ENCODE assay signal across 18 cellular contexts in the genomic region with DNA sequence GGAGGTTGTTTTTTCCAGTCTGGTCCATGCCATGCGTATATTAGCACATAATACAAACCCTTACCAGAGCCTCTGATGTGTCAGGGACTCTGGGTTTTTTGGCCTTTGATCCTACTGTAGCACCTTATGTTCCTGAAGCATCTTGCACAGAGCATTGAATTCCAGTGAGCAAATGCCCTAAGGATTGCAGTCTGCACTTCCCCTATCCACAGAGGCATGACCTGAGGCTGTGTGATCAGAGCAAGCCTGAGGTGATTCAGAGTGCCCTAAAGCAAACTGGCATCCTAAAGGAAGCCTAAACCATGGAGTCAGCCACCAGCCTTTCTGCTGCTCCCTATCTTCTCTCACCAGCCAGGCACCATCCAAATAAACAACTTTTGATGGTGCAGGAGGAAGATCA. TPM values are rescaled to one million over a fixed set of nuclear protein-coding genes. Genes with fewer than 3 reads are reported as not detected.
DNase-seq lines count a peak whose midpoint lies in the region; ATAC-seq and TF ChIP-seq lines count a peak whose summit lies in the region.
"Had no signal": no experiment of that assay in that cellular context is flagged by ENCODE, and none has a peak within 500 bp of the region (broad histone marks: within the 10 kb centered on the region; RNA-seq: fewer than 3 reads in every experiment).

No MANE protein-coding gene starts in this region.

- TF ChIP-seq CTCF in cardiac muscle cell (IDR thresholded peaks at IDR 0.05; ENCODE audit: low read depth, low read length) (no peak), left ventricle myocardium inferior (IDR thresholded peaks at IDR 0.05; ENCODE audit: borderline replicate concordance) (no peak), RWPE2 (IDR thresholded peaks at IDR 0.05; ENCODE audit: poor library complexity, severe bottlenecking) (no peak), vagina (IDR thresholded peaks at IDR 0.05) (no peak)

- H3K36me3 Mint-ChIP-seq in activated naive CD4-positive, alpha-beta T cell treated with anti-CD3 and anti-CD28 coated beads, Interleukin-2, amount 50 U/mL, for 72 hours = no peaks in the 10 kb centered on the region
- H3K36me3 Mint-ChIP-seq: type B pancreatic cell had no signal

- no peak for DNase-seq in cardiac muscle cell (ENCODE audit: low read depth in 1 of 2, low spot score in 1 of 2)
- no peak for DNase-seq in left ventricle myocardium inferior
- no peak for DNase-seq in RWPE2 (ENCODE audit: low spot score)
- DNase-seq in glomerular visceral epithelial cell (ENCODE audit: extremely low spot score) = peak; percentile 63
- DNase-seq in activated naive CD4-positive, alpha-beta T cell treated with anti-CD3 and anti-CD28 coated beads, Interleukin-2, amount 50 U/mL, for 72 hours (ENCODE audit: low spot score in 2 of 2) = no peak
- no peak for DNase-seq in activated naive CD4-positive, alpha-beta T cell (lab: John Stamatoyannopoulos, UW)
- no peak for DNase-seq in vagina (ENCODE audit: extremely low spot score in 2 of 2)
- DNase-seq: activated naive CD4-positive, alpha-beta T cell treated with anti-CD3 and anti-CD28 coated beads, Interleukin-2, amount 50 U/mL, for 16 hours; CD4-positive, alpha-beta T cell; DMS79 treated with DMSO at 0.1 percent for 48 hours; NCI-H1092 treated with DMSO at 0.1 percent for 48 hours; NCI-H526 had no signal

- ATAC-seq in RWPE2 (ENCODE audit: low read depth) (peak; percentile 94), HG03565 (IDR thresholded peaks at IDR 0.05; ENCODE audit: unreplicated experiment) (no peak)
- ATAC-seq in activated naive CD4-positive, alpha-beta T cell treated with anti-CD3 and anti-CD28 coated beads, Interleukin-2, amount 50 U/mL, for 72 hours = no peak

- H3K36me3 ChIP-seq in cardiac muscle cell (no peaks in the 10 kb centered on the region), left ventricle myocardium inferior (no peaks in the 10 kb centered on the region), RWPE2 (ENCODE audit: low read depth) (no peaks in the 10 kb centered on the region), vagina (no peaks in the 10 kb centered on the region)
- H3K36me3 ChIP-seq: right atrium auricular region had no signal

- H3K9me3 ChIP-seq in cardiac muscle cell (ENCODE audit: low read depth) (no peaks in the 10 kb centered on the region), left ventricle myocardium inferior (replicated peaks) (no peaks in the 10 kb centered on the region), RWPE2 (ENCODE audit: severe bottlenecking) (no peaks in the 10 kb centered on the region), vagina (no peaks in the 10 kb centered on the region)
- H3K9me3 ChIP-seq: right atrium auricular region had no signal

- intact Hi-C loops in left ventricle myocardium inferior (cut with micrococcal nuclease) = no loop called here
- intact Hi-C loops in vagina (cut with DNase I) = no loop called here

- H3K27ac Mint-ChIP-seq in activated naive CD4-positive, alpha-beta T cell treated with anti-CD3 and anti-CD28 coated beads, Interleukin-2, amount 50 U/mL, for 72 hours = no peak overlapping the region
- H3K27ac Mint-ChIP-seq: CD4-positive, alpha-beta T cell; dendritic cell treated with granulocyte-macrophage colony-stimulating factor and Interleukin-4, amounts not matched to agents 40 ng/mL and 50 ng/mL, for 4 days; stimulated activated naive CD8-positive, alpha-beta T cell treated with anti-CD3 and anti-CD28 coated beads, Interleukin-15, Interleukin-2, amounts not matched to agents 100 ng/mL and 50 ng/mL, for 24 hours; type B pancreatic cell had no signal

- H3K27ac ChIP-seq in cardiac muscle cell = peak overlapping the region; percentile 83
- H3K27ac ChIP-seq in left ventricle myocardium inferior (replicated peaks) = no peak overlapping the region
- peak overlapping the region; percentile 68 for H3K27ac ChIP-seq in RWPE2 (ENCODE audit: poor library complexity, severe bottlenecking)
- H3K27ac ChIP-seq in vagina = no peak overlapping the region
- H3K27ac ChIP-seq: right atrium auricular region, SK-N-MC had no signal

- H3K9me3 Mint-ChIP-seq in activated naive CD4-positive, alpha-beta T cell treated with anti-CD3 and anti-CD28 coated beads, Interleukin-2, amount 50 U/mL, for 72 hours = no peaks in the 10 kb centered on the region
- H3K9me3 Mint-ChIP-seq: CD4-positive, alpha-beta T cell; dendritic cell treated with granulocyte-macrophage colony-stimulating factor and Interleukin-4, amounts not matched to agents 40 ng/mL and 50 ng/mL, for 4 days; stimulated activated naive CD8-positive, alpha-beta T cell treated with anti-CD3 and anti-CD28 coated beads, Interleukin-15, Interleukin-2, amounts not matched to agents 100 ng/mL and 50 ng/mL, for 24 hours; type B pancreatic cell had no signal

- peaks cover 22% of the 10 kb centered on the region for H3K4me1 ChIP-seq in cardiac muscle cell (ENCODE audit: low read depth)
- H3K4me1 ChIP-seq in left ventricle myocardium inferior = peaks cover 12% of the 10 kb centered on the region
- peaks cover 23% of the 10 kb centered on the region for H3K4me1 ChIP-seq in RWPE2 (ENCODE audit: insufficient read depth, poor library complexity, severe bottlenecking)
- H3K4me1 ChIP-seq in vagina = no peaks in the 10 kb centered on the region
- H3K4me1 ChIP-seq: right atrium auricular region had no signal

- H3K27me3 ChIP-seq in cardiac muscle cell (no peaks in the 10 kb centered on the region), left ventricle myocardium inferior (ENCODE audit: low read depth) (no peaks in the 10 kb centered on the region), RWPE2 (ENCODE audit: insufficient read depth, poor library complexity, severe bottlenecking) (no peaks in the 10 kb centered on the region), vagina (no peaks in the 10 kb centered on the region)
- H3K27me3 ChIP-seq: right atrium auricular region had no signal

- H3K4me3 ChIP-seq in cardiac muscle cell = no peak overlapping the region
- H3K4me3 ChIP-seq in left ventricle myocardium inferior = no peak overlapping the region
- no peak overlapping the region for H3K4me3 ChIP-seq in RWPE2 (ENCODE audit: severe bottlenecking)
- H3K4me3 ChIP-seq in vagina = no peak overlapping the region
- H3K4me3 ChIP-seq: right atrium auricular region, SK-N-MC had no signal

- no peak for TF ChIP-seq POLR2A in vagina (IDR thresholded peaks at IDR 0.05)

RNA-seq across cellular contexts. Expression of gene HAS3, which starts 41.3 kb away (rescaled TPM):
- 0.03 and 0.46 TPM in 2 replicates for total RNA-seq in cardiac muscle cell
- 0.62 TPM in 1 of 2 replicates, not detected in the other for polyA plus RNA-seq in cardiac muscle cell
- total RNA-seq in left ventricle myocardium inferior = 0.27 TPM
- under 1 TPM; 0.31 to 0.61 TPM for total RNA-seq in activated naive CD4-positive, alpha-beta T cell treated with anti-CD3 and anti-CD28 coated beads, Interleukin-2, amount 50 U/mL, for 72 hours
- 25.8 TPM for total RNA-seq in vagina

Comparison
In these comparisons a context has a peak if more than half of its experiments do, and no peak if none do; other contexts are left out.
1. H3K27ac ChIP-seq: peak in cardiac muscle cell (single experiment) and RWPE2 (single experiment); none in left ventricle myocardium inferior (single experiment) and vagina (single experiment).
2. RNA of gene HAS3, which starts 41.3 kb away (total RNA-seq): 25.8 TPM in vagina (single experiment); 0.31 to 0.61 TPM in activated naive CD4-positive, alpha-beta T cell treated with anti-CD3 and anti-CD28 coated beads, Interleukin-2, amount 50 U/mL, for 72 hours, 0.27 TPM in left ventricle myocardium inferior (single experiment) and 0.03 to 0.46 TPM in cardiac muscle cell; every median in the first group is over 10 times any median in the second.